8 cellular contexts compared by ENCODE assay signal in genomic region chr2:17753803-17754663, GRCh38.
DNase-seq lines count a peak whose midpoint lies in the region; ATAC-seq lines count a peak whose summit lies in the region.

Gene GEN1 (plus strand): TSS chr2:17754138. CDS start chr2:17759944, 5,806 bp downstream.
Gene SMC6 (minus strand): TSS chr2:17753810. CDS start chr2:17745946, 7,864 bp downstream.

- peaks cover 0 to 7% (median 3%) of the 10 kb centered on the region in 11 experiments; a peak in 6 of 22 replicates for H4K20me1 ChIP-seq in BLaER1 treated with 17β-estradiol and CSF1 and Interleukin-3, amounts not matched to agents 10 nM and 100 nM

- peaks cover 47 to 80% (median 71%) of the 10 kb centered on the region in 10 experiments for H3K4me1 ChIP-seq in BLaER1 treated with 17β-estradiol and CSF1 and Interleukin-3, amounts not matched to agents 10 nM and 100 nM

- H3K4me3 ChIP-seq in BLaER1 treated with 17β-estradiol and CSF1 and Interleukin-3, amounts not matched to agents 10 nM and 100 nM: peak within 1 kb of the TSS; percentile 85 to 99 (median 92)

- H3K27ac ChIP-seq in BLaER1 treated with 17β-estradiol and CSF1 and Interleukin-3, amounts not matched to agents 10 nM and 100 nM: peak within 1 kb of the TSS; percentile 89 to 99 (median 98)
- peak within 1 kb of the TSS; percentile 99 for H3K27ac ChIP-seq in cingulate gyrus (ENCODE audit: low read depth, low read length)

- DNase-seq in NCI-H526 (lab: John Stamatoyannopoulos, UW) (peak; percentile 96 to 98), kidney tubule cell (ENCODE audit: low spot score) (peak; percentile 93)
- DNase-seq in activated CD4-positive, alpha-beta T cell treated with anti-CD3 and anti-CD28 coated beads for 48 hours: peak; percentile 92
- peak; percentile 75 to 78 for DNase-seq in stimulated activated CD4-positive, alpha-beta T cell treated with anti-CD3 and anti-CD28 coated beads, Interleukin-1b, Interleukin-23, amount 100 ng/mL, for 1 hour (ENCODE audit: low read depth in 2 of 2)

- H3K36me3 ChIP-seq in BLaER1 treated with 17β-estradiol and CSF1 and Interleukin-3, amounts not matched to agents 10 nM and 100 nM: peaks cover 0 to 34% (median 5%) of the 10 kb centered on the region in 11 experiments; a peak in 12 of 22 replicates

- ATAC-seq in GM19328 (IDR thresholded peaks at IDR 0.05; ENCODE audit: unreplicated experiment) (peak; percentile 61), HG03469 (IDR thresholded peaks at IDR 0.05; ENCODE audit: unreplicated experiment) (peak; percentile 50)

- H3K9me3 ChIP-seq in BLaER1 treated with 17β-estradiol and CSF1 and Interleukin-3, amounts not matched to agents 10 nM and 100 nM (replicated peaks in 1 of 11): no peaks in the 10 kb centered on the region

- peak within 1 kb of the TSS; percentile 76 to 93 (median 88) for H3K4me2 ChIP-seq in BLaER1 treated with 17β-estradiol and CSF1 and Interleukin-3, amounts not matched to agents 10 nM and 100 nM

- no peaks in the 10 kb centered on the region for H3K27me3 ChIP-seq in BLaER1 treated with 17β-estradiol and CSF1 and Interleukin-3, amounts not matched to agents 10 nM and 100 nM

- peak within 1 kb of the TSS; percentile 94 to 99 (median 97) for H3K9ac ChIP-seq in BLaER1 treated with 17β-estradiol and CSF1 and Interleukin-3, amounts not matched to agents 10 nM and 100 nM

Comparison
In these comparisons a context has a peak if more than half of its experiments do, and no peak if none do; other contexts are left out.
1. Peak in every context shown above with its lines: DNase-seq, ATAC-seq, H3K4me3 ChIP-seq and H3K27ac ChIP-seq.